ENCODE assay signal across 13 cellular contexts in the genomic region with DNA sequence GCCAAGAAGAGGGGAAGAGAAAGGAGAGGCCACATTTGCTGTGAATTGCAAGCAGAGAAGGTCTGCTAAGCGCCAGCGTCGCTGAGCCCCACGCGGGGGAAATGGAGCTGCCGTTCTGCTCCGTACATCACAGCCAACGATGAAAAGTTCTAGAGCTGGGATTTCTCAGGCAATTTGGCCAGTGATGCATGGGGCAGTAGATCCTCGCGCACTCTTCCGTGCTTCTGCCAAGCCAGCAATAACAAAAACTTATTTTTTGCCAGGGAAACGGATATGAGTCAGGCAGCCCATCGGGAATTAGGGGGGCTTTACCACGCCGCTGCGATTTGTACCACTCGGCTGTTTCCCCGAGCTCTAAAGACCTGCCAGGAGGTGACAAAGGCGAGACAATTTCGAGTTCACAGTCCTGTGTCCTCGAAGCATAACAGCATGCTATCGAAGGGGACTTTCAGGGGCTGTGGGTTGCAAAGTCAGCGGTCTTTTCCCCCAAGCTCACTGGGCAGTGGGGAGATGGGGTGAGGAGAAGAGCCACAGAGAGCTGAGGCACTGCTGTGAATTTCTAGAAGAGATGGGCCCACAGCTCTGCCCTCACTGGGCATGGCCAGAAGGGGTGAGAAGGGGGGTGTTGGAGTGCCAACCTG. TPM values are rescaled to one million over a fixed set of nuclear protein-coding genes. Genes with fewer than 3 reads are reported as not detected.
DNase-seq lines count a peak whose midpoint lies in the region; ATAC-seq and TF ChIP-seq lines count a peak whose summit lies in the region.
"Had no signal": no experiment of that assay in that cellular context is flagged by ENCODE, and none has a peak within 500 bp of the region (broad histone marks: within the 10 kb centered on the region; RNA-seq: fewer than 3 reads in every experiment).

No MANE protein-coding gene starts in this region.

- H3K9me3 ChIP-seq in GM23248 (ENCODE audit: low read depth), result no peaks in the 10 kb centered on the region
- no peaks in the 10 kb centered on the region for H3K9me3 ChIP-seq in right cardiac atrium (ENCODE audit: control insufficient read depth, low read length)

- H3K27ac ChIP-seq in GM23248 (no peak overlapping the region), right cardiac atrium (ENCODE audit: low read length) (no peak overlapping the region)

- peaks cover 80% of the 10 kb centered on the region for H3K4me1 Mint-ChIP-seq in brain
- H3K4me1 Mint-ChIP-seq in activated CD4-positive, alpha-beta memory T cell treated with anti-CD3 and anti-CD28 coated beads, Interleukin-2, amount 10 ng/mL, durations not matched to agents 7 days and 5 days, result no peaks in the 10 kb centered on the region

- intact Hi-C loops in right cardiac atrium (cut with DNase I), result no loop called here
- intact Hi-C loops in sciatic nerve (cut with DNase I), result no loop called here

- peak; percentile 79 for DNase-seq in GM23248
- DNase-seq in right cardiac atrium, result peak; percentile 36 to 67 (median 60)
- DNase-seq in sciatic nerve (ENCODE audit: low spot score), result peak; percentile 56
- no peak for DNase-seq in activated CD4-positive, alpha-beta memory T cell treated with anti-CD3 and anti-CD28 coated beads, Interleukin-2, amount 10 ng/mL, durations not matched to agents 7 days and 5 days
- DNase-seq in hippocampal formation (lab: John Stamatoyannopoulos, UW), result no peak
- DNase-seq: activated gamma-delta T cell treated with Interleukin-2 at 50 U/mL for 16 hours, COR-L47, dorsolateral prefrontal cortex, NCI-H146, NCI-H774 had no signal

- H3K27me3 ChIP-seq in GM23248 (replicated peaks; ENCODE audit: insufficient read depth), result no peaks in the 10 kb centered on the region
- H3K27me3 ChIP-seq in right cardiac atrium (ENCODE audit: control insufficient read depth, insufficient read depth), result no peaks in the 10 kb centered on the region
- H3K27me3 ChIP-seq: dorsolateral prefrontal cortex had no signal

- H3K9me3 Mint-ChIP-seq in brain, result peaks cover 0 to 5% (median 0%) of the 10 kb centered on the region in 5 experiments
- H3K9me3 Mint-ChIP-seq in activated CD4-positive, alpha-beta memory T cell treated with anti-CD3 and anti-CD28 coated beads, Interleukin-2, amount 10 ng/mL, durations not matched to agents 7 days and 5 days, result no peaks in the 10 kb centered on the region

- 33 to 34% methylated on average over 21 to 23 of the region's 23 CpGs for WGBS in GM23248 (ENCODE audit: low coverage in 1 of 2, low lambda C conversion rate in 2 of 2, missing lambda C conversion rate in 2 of 2), 2 experiments
- 38% methylated on average over 23 of the region's 23 CpGs for WGBS in right cardiac atrium

- H3K4me3 ChIP-seq in GM23248 (no peak overlapping the region), right cardiac atrium (ENCODE audit: low read length) (no peak overlapping the region)

- peaks cover 9% of the 10 kb centered on the region for H3K27me3 Mint-ChIP-seq in brain
- H3K27me3 Mint-ChIP-seq in activated CD4-positive, alpha-beta memory T cell treated with anti-CD3 and anti-CD28 coated beads, Interleukin-2, amount 10 ng/mL, durations not matched to agents 7 days and 5 days, result peaks cover under 1% of the 10 kb centered on the region

- peak; percentile 38 to 46 for ATAC-seq in right cardiac atrium
- peak; percentile 27 for ATAC-seq in sciatic nerve
- no peak for ATAC-seq in HG03457 (IDR thresholded peaks at IDR 0.05; ENCODE audit: unreplicated experiment)
- no peak for ATAC-seq in GM19397 (IDR thresholded peaks at IDR 0.05; ENCODE audit: unreplicated experiment)

- H3K9me2 ChIP-seq in GM23248 (ENCODE audit: insufficient read depth), result no peaks in the 10 kb centered on the region

- CTCF ChIA-PET in activated CD4-positive, alpha-beta memory T cell treated with anti-CD3 and anti-CD28 coated beads, Interleukin-2, amount 10 ng/mL, durations not matched to agents 7 days and 5 days (lab: Charles Lee), result interaction anchor here (1.2 kb wide), 1 partner anchor 8 kb away, joined by 3 read pairs; no protein-coding TSS in a partner anchor

- TF ChIP-seq CTCF in brain (conservative IDR thresholded peaks at IDR 0.05), result no peak

- H3K4me1 ChIP-seq in GM23248 (ENCODE audit: insufficient read depth) (peaks cover 8% of the 10 kb centered on the region; the same call in 1 of the 2 replicates), right cardiac atrium (ENCODE audit: control insufficient read depth, insufficient read depth, low read length) (no peaks in the 10 kb centered on the region)

- no peaks in the 10 kb centered on the region for H3F3A ChIP-seq in GM23248 (ENCODE audit: insufficient read depth)

- in situ Hi-C loops in GM23248 (cut with MboI), result loop anchor here (25.0 kb wide), 1 partner anchor 546 kb away; a partner anchor contains a TSS

- POLR2A ChIA-PET in activated CD4-positive, alpha-beta memory T cell treated with anti-CD3 and anti-CD28 coated beads, Interleukin-2, amount 10 ng/mL, durations not matched to agents 7 days and 5 days (lab: Charles Lee), result no interaction called here

- no peak overlapping the region for H3K4me2 ChIP-seq in GM23248 (ENCODE audit: unreplicated experiment)

- H3K9ac ChIP-seq in GM23248, result no peak overlapping the region

- no peak overlapping the region for H2AFZ ChIP-seq in GM23248

- no peaks in the 10 kb centered on the region for H3K79me2 ChIP-seq in GM23248 (ENCODE audit: insufficient read depth)

- no peaks in the 10 kb centered on the region for H3K36me3 Mint-ChIP-seq in brain
- H3K36me3 Mint-ChIP-seq in activated CD4-positive, alpha-beta memory T cell treated with anti-CD3 and anti-CD28 coated beads, Interleukin-2, amount 10 ng/mL, durations not matched to agents 7 days and 5 days (ENCODE audit: low read depth), result no peaks in the 10 kb centered on the region

- peak overlapping the region; percentile 18 to 96 (median 87) for H3K27ac Mint-ChIP-seq in brain
- no peak overlapping the region for H3K27ac Mint-ChIP-seq in activated CD4-positive, alpha-beta memory T cell treated with anti-CD3 and anti-CD28 coated beads, Interleukin-2, amount 10 ng/mL, durations not matched to agents 7 days and 5 days

- H4K20me1 ChIP-seq in GM23248 (ENCODE audit: insufficient read depth), result no peaks in the 10 kb centered on the region

- H3K36me3 ChIP-seq in GM23248 (ENCODE audit: low read depth), result no peaks in the 10 kb centered on the region

- H3K4me3 Mint-ChIP-seq in brain, result peak overlapping the region in 2 of 5 experiments; percentile 46 to 61
- no peak overlapping the region for H3K4me3 Mint-ChIP-seq in activated CD4-positive, alpha-beta memory T cell treated with anti-CD3 and anti-CD28 coated beads, Interleukin-2, amount 10 ng/mL, durations not matched to agents 7 days and 5 days

RNA-seq across cellular contexts. Expression of a gene that starts 30.0 kb away (rescaled TPM):
- total RNA-seq in GM23248 (2014; rRNA removed; shearing (Covaris generic)), result 15.6 and 18.2 TPM in 2 replicates
- polyA plus RNA-seq in GM23248 (2016; fragmentation: Nextera tagmentation; extraction: Ambion mirVana), result 11.7 and 12.5 TPM in 2 replicates
- polyA plus RNA-seq in brain (ENCODE audit: insufficient read depth, low read depth, low replicate concordance), result 6.9 TPM
- 10 to 100 TPM; 15.8 to 22.6 (median 20.5) TPM for total RNA-seq in right cardiac atrium
- 7.4 TPM for polyA plus RNA-seq in right cardiac atrium
- total RNA-seq in sciatic nerve, result 38.6 TPM
- 10 to 100 TPM; 34.9 to 37.2 TPM for total RNA-seq in activated CD4-positive, alpha-beta memory T cell treated with anti-CD3 and anti-CD28 coated beads, Interleukin-2, amount 10 ng/mL, durations not matched to agents 7 days and 5 days

Comparison
In these comparisons a context has a peak if more than half of its experiments do, and no peak if none do; other contexts are left out.
1. DNase-seq: peak in GM23248 (single experiment), right cardiac atrium (3 of 3) and sciatic nerve (single experiment); none in activated CD4-positive, alpha-beta memory T cell treated with anti-CD3 and anti-CD28 coated beads, Interleukin-2, amount 10 ng/mL, durations not matched to agents 7 days and 5 days (single experiment) and hippocampal formation (0 of 2).
2. ATAC-seq: peak in right cardiac atrium (2 of 2) and sciatic nerve (single experiment); none in HG03457 (single experiment) and GM19397 (single experiment).